In genomic region chr2:126288362-126288761, GRCh38 we compare ENCODE assay signal across 6 cellular contexts.
"Had no signal": no experiment of that assay in that cellular context is flagged by ENCODE, and none has a peak within 500 bp of the region (broad histone marks: within the 10 kb centered on the region; RNA-seq: fewer than 3 reads in every experiment).

No MANE protein-coding gene starts in this region.

- H3K27ac ChIP-seq: HL-60 had no signal

- H3K36me3 Mint-ChIP-seq: IgD-negative memory B cell had no signal

- H3K27ac Mint-ChIP-seq: IgD-negative memory B cell had no signal

- H3K4me3 Mint-ChIP-seq: IgD-negative memory B cell had no signal

- FAIRE-seq: HepG2, HTR-8/SVneo had no signal

- DNase-seq: IMR-90, KBM-7 had no signal

- ATAC-seq: HepG2 had no signal

- H3K4me1 Mint-ChIP-seq: IgD-negative memory B cell had no signal

- H3K27me3 Mint-ChIP-seq: IgD-negative memory B cell had no signal
